26 cellular contexts compared by ENCODE assay signal in the genomic region with DNA sequence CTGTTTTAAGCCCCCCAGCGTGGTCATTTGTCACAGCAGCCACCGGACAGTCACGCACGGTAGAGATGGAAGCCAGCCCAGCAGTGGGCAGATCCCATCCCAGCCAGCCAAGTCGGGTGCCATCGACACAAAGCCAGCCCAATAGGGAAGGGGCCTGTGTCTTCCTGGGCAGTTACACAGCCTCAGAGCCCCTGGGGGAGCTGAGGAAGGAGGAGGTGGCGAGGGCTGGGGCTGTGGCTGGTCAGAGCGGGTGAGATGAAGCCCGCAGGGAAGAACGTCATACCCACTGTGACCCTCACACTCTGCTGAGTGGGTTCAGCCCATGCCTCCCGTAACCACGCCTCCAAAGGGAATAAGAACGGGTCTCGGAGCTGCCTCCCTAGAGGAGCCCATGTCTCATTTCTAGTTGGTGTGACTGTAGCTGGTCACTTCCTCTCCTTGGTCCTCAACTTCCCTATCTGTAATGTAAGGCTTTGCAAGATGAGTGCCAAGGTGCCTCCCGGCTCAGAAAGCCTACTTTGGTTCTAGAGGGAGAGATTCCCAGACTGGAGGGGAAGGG. TPM values are rescaled to one million over a fixed set of nuclear protein-coding genes. Genes with fewer than 3 reads are reported as not detected.
DNase-seq lines count a peak whose midpoint lies in the region; ATAC-seq and TF ChIP-seq lines count a peak whose summit lies in the region.
"Had no signal": no experiment of that assay in that cellular context is flagged by ENCODE, and none has a peak within 500 bp of the region (broad histone marks: within the 10 kb centered on the region; RNA-seq: fewer than 3 reads in every experiment).

No MANE protein-coding gene starts in this region.

- no peaks in the 10 kb centered on the region for H3K36me3 Mint-ChIP-seq in central memory CD8-positive, alpha-beta T cell (ENCODE audit: insufficient read depth)
- H3K36me3 Mint-ChIP-seq: natural killer cell treated with Interleukin-12 subunit alpha and Interleukin-12 subunit beta and Interleukin-15 and Interleukin-18, amount 100 ng/mL, for 72 hours had no signal

- H3K4me1 ChIP-seq in HEK293 (ENCODE audit: control insufficient read depth, insufficient read depth, low read length) (no peaks in the 10 kb centered on the region), neutrophil (ENCODE audit: control insufficient read depth in 1 of 2, insufficient read depth in 1 of 2, low read depth in 1 of 2, low read length in 1 of 2) (peaks cover 39 to 40% of the 10 kb centered on the region in 2 experiments), colonic mucosa (no peaks in the 10 kb centered on the region)
- H3K4me1 ChIP-seq: sigmoid colon had no signal

- POLR2A ChIA-PET in HEK293 (lab: Yijun Ruan, JAX), result interaction anchor here (0.5 kb wide), 1 partner anchor 8 kb away, joined by 5 read pairs; no protein-coding TSS in a partner anchor

- H3K4me3 ChIP-seq in HEK293 (ENCODE audit: low read depth, low read length) (no peak overlapping the region), neutrophil (ENCODE audit: low read depth in 1 of 2, low read length in 1 of 2) (peak overlapping the region; percentile 58), colonic mucosa (no peak overlapping the region)
- H3K4me3 ChIP-seq: body of pancreas, left lung, sigmoid colon had no signal

- no peak overlapping the region for H3K4me3 Mint-ChIP-seq in central memory CD8-positive, alpha-beta T cell
- H3K4me3 Mint-ChIP-seq: activated naive CD8-positive, alpha-beta T cell treated with anti-CD3 and anti-CD28 coated beads, Interleukin-2, amount 50 U/mL, for 24 hours; CD4-positive, alpha-beta memory T cell; effector memory CD8-positive, alpha-beta T cell; mesothelial cell of epicardium; natural killer cell treated with Interleukin-12 subunit alpha and Interleukin-12 subunit beta and Interleukin-15 and Interleukin-18, amount 100 ng/mL, for 72 hours; stimulated activated naive CD8-positive, alpha-beta T cell treated with anti-CD3 and anti-CD28 coated beads, Interleukin-15, Interleukin-2, amounts not matched to agents 100 ng/mL and 50 ng/mL, for 24 hours had no signal

- DNase-seq in NOMO-1 (lab: John Stamatoyannopoulos, UW; ENCODE audit: unreplicated experiment in 2 of 2), result peak; percentile 32 to 68
- no peak for DNase-seq in central memory CD8-positive, alpha-beta T cell (ENCODE audit: low spot score in 2 of 2)
- DNase-seq in colonic mucosa, result no peak
- DNase-seq in posterior vena cava (ENCODE audit: low spot score), result no peak
- no peak for DNase-seq in NCI-H1436 treated with DMSO at 0.1 percent for 48 hours (lab: John Stamatoyannopoulos, UW)
- DNase-seq in germinal center (ENCODE audit: low spot score), result no peak
- DNase-seq: activated gamma-delta T cell treated with Interleukin-2 at 50 U/mL for 16 hours; activated naive CD8-positive, alpha-beta T cell treated with anti-CD3 and anti-CD28 coated beads, Interleukin-2, amount 50 U/mL, for 24 hours; activated T-cell treated with anti-CD3 and anti-CD28 coated beads, Interleukin-2, amount 50 U/mL, for 1 hour; body of pancreas; CD4-positive, alpha-beta memory T cell; DMS 273 treated with DMSO at 0.1 percent for 48 hours; effector memory CD8-positive, alpha-beta T cell; foreskin fibroblast; NCI-H1092 treated with DMSO at 0.1 percent for 48 hours; NCI-H2029; NCI-H526 treated with DMSO at 0.1 percent for 48 hours; posterior cingulate gyrus; sigmoid colon; SW 1271 had no signal

- peak overlapping the region; percentile 20 for H3K27ac Mint-ChIP-seq in central memory CD8-positive, alpha-beta T cell (ENCODE audit: low read depth)
- H3K27ac Mint-ChIP-seq: activated naive CD8-positive, alpha-beta T cell treated with anti-CD3 and anti-CD28 coated beads, Interleukin-2, amount 50 U/mL, for 24 hours; stimulated activated naive CD8-positive, alpha-beta T cell treated with anti-CD3 and anti-CD28 coated beads, Interleukin-15, Interleukin-2, amounts not matched to agents 100 ng/mL and 50 ng/mL, for 24 hours had no signal

- intact Hi-C loops in colonic mucosa (cut with DNase I), result no loop called here
- intact Hi-C loops in posterior vena cava (cut with DNase I), result no loop called here

- CTCF ChIA-PET in HEK293 (lab: Yijun Ruan, JAX), result interaction anchor here (0.6 to 1.3 kb wide), 5 partner anchors 8 to 438 kb away, joined by 3 to 5 read pairs (median 4); no protein-coding TSS in a partner anchor

- peaks cover 9% of the 10 kb centered on the region for H3K4me1 Mint-ChIP-seq in central memory CD8-positive, alpha-beta T cell

- H3K27me3 Mint-ChIP-seq in central memory CD8-positive, alpha-beta T cell, result no peaks in the 10 kb centered on the region
- H3K27me3 Mint-ChIP-seq: activated naive CD8-positive, alpha-beta T cell treated with anti-CD3 and anti-CD28 coated beads, Interleukin-2, amount 50 U/mL, for 24 hours; CD4-positive, alpha-beta memory T cell; effector memory CD8-positive, alpha-beta T cell; stimulated activated naive CD8-positive, alpha-beta T cell treated with anti-CD3 and anti-CD28 coated beads, Interleukin-15, Interleukin-2, amounts not matched to agents 100 ng/mL and 50 ng/mL, for 24 hours had no signal

- H3K9ac ChIP-seq in colonic mucosa (ENCODE audit: low read depth in 2 of 2, low read length in 2 of 2), result no peak overlapping the region

- no peak for ATAC-seq in central memory CD8-positive, alpha-beta T cell (replicated peaks; ENCODE audit: extremely low read depth, poor library complexity, severe bottlenecking)
- ATAC-seq: activated naive CD8-positive, alpha-beta T cell treated with anti-CD3 and anti-CD28 coated beads, Interleukin-2, amount 50 U/mL, for 24 hours; body of pancreas; effector memory CD8-positive, alpha-beta T cell; left lung; natural killer cell treated with Interleukin-12 subunit alpha and Interleukin-12 subunit beta and Interleukin-15 and Interleukin-18, amount 100 ng/mL, for 72 hours had no signal

- TF ChIP-seq CTCF in HEK293 (tag by site-specific recombination; IDR thresholded peaks at IDR 0.05), result no peak
- TF ChIP-seq CTCF in neutrophil (IDR thresholded peaks at IDR 0.05), result no peak
- no peak for TF ChIP-seq CTCF in colonic mucosa (IDR thresholded peaks at IDR 0.05)

- no peaks in the 10 kb centered on the region for H3K27me3 ChIP-seq in neutrophil
- no peaks in the 10 kb centered on the region for H3K27me3 ChIP-seq in colonic mucosa
- H3K27me3 ChIP-seq: body of pancreas, left lung, sigmoid colon had no signal

- H3K36me3 ChIP-seq in HEK293 (ENCODE audit: control insufficient read depth in 2 of 2, insufficient read depth in 1 of 2, low read length in 2 of 2) (no peaks in the 10 kb centered on the region), neutrophil (no peaks in the 10 kb centered on the region), colonic mucosa (no peaks in the 10 kb centered on the region)
- H3K36me3 ChIP-seq: left lung, sigmoid colon had no signal

- no peaks in the 10 kb centered on the region for H3K9me3 Mint-ChIP-seq in central memory CD8-positive, alpha-beta T cell
- H3K9me3 Mint-ChIP-seq: activated naive CD8-positive, alpha-beta T cell treated with anti-CD3 and anti-CD28 coated beads, Interleukin-2, amount 50 U/mL, for 24 hours; CD4-positive, alpha-beta memory T cell; effector memory CD8-positive, alpha-beta T cell; mesothelial cell of epicardium; natural killer cell treated with Interleukin-12 subunit alpha and Interleukin-12 subunit beta and Interleukin-15 and Interleukin-18, amount 100 ng/mL, for 72 hours; stimulated activated naive CD8-positive, alpha-beta T cell treated with anti-CD3 and anti-CD28 coated beads, Interleukin-15, Interleukin-2, amounts not matched to agents 100 ng/mL and 50 ng/mL, for 24 hours had no signal

- no peaks in the 10 kb centered on the region for H3K9me3 ChIP-seq in HEK293 (ENCODE audit: control insufficient read depth, insufficient read depth, low read depth, low read length)
- H3K9me3 ChIP-seq in neutrophil, result no peaks in the 10 kb centered on the region
- H3K9me3 ChIP-seq in colonic mucosa, result no peaks in the 10 kb centered on the region
- H3K9me3 ChIP-seq: body of pancreas, left lung, sigmoid colon had no signal

- H3K27ac ChIP-seq in HEK293 (ENCODE audit: extremely low read depth, low read depth, low read length) (no peak overlapping the region), neutrophil (peak overlapping the region; percentile 77), colonic mucosa (no peak overlapping the region)
- H3K27ac ChIP-seq: body of pancreas, sigmoid colon had no signal

TF ChIP-seq in HEK293, 187 proteins besides CTCF, POLR2A, EP300 and RAD21 (continues in another document):
- TF ChIP-seq, protein P1, sequence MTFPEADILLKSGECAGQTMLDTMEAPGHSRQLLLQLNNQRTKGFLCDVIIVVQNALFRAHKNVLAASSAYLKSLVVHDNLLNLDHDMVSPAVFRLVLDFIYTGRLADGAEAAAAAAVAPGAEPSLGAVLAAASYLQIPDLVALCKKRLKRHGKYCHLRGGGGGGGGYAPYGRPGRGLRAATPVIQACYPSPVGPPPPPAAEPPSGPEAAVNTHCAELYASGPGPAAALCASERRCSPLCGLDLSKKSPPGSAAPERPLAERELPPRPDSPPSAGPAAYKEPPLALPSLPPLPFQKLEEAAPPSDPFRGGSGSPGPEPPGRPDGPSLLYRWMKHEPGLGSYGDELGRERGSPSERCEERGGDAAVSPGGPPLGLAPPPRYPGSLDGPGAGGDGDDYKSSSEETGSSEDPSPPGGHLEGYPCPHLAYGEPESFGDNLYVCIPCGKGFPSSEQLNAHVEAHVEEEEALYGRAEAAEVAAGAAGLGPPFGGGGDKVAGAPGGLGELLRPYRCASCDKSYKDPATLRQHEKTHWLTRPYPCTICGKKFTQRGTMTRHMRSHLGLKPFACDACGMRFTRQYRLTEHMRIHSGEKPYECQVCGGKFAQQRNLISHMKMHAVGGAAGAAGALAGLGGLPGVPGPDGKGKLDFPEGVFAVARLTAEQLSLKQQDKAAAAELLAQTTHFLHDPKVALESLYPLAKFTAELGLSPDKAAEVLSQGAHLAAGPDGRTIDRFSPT (tag by site-specific recombination; IDR thresholded peaks at IDR 0.05), result no peak
- no peak for TF ChIP-seq GLIS2 (tag by site-specific recombination; IDR thresholded peaks at IDR 0.05)
- TF ChIP-seq, protein P2, sequence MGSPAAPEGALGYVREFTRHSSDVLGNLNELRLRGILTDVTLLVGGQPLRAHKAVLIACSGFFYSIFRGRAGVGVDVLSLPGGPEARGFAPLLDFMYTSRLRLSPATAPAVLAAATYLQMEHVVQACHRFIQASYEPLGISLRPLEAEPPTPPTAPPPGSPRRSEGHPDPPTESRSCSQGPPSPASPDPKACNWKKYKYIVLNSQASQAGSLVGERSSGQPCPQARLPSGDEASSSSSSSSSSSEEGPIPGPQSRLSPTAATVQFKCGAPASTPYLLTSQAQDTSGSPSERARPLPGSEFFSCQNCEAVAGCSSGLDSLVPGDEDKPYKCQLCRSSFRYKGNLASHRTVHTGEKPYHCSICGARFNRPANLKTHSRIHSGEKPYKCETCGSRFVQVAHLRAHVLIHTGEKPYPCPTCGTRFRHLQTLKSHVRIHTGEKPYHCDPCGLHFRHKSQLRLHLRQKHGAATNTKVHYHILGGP (tag by site-specific recombination; IDR thresholded peaks at IDR 0.05), result no peak

RNA-seq across cellular contexts. Expression of a gene that starts 20.9 kb away (rescaled TPM):
- total RNA-seq in colonic mucosa, result under 1 TPM; 0.37 to 0.96 TPM
- total RNA-seq in posterior vena cava, result 1 to 10 TPM in 1 of 2 donors, under 1 TPM in 1; 0.83 to 1.0 TPM
- total RNA-seq: natural killer cell treated with Interleukin-12 subunit alpha and Interleukin-12 subunit beta and Interleukin-15 and Interleukin-18, amount 100 ng/mL, for 72 hours had no signal

RNA-seq across cellular contexts. Expression of a gene that starts 41.2 kb away (rescaled TPM):
- 10 to 100 TPM in 1 of 2 donors, 1 to 10 TPM in 1; 6.1 to 39.9 TPM for total RNA-seq in colonic mucosa
- total RNA-seq in posterior vena cava, result under 1 TPM; 0.19 to 0.56 TPM

Comparison
In these comparisons a context has a peak if more than half of its experiments do, and no peak if none do; other contexts are left out.
1. H3K4me3 ChIP-seq: peak in neutrophil (2 of 2); none in HEK293 (single experiment) and colonic mucosa (single experiment).
2. DNase-seq: peak in NOMO-1 (2 of 2); none in central memory CD8-positive, alpha-beta T cell (0 of 2), colonic mucosa (single experiment), posterior vena cava (single experiment), NCI-H1436 treated with DMSO at 0.1 percent for 48 hours (single experiment) and germinal center (single experiment).
3. RNA of a gene that starts 41.2 kb away (total RNA-seq): 6.1 to 39.9 TPM in colonic mucosa; 0.19 to 0.56 TPM in posterior vena cava; every median in the first group is over 4 times any median in the second.